Comparison of ENCODE assay signal across 8 cellular contexts in genomic region chr18:62519684-62520083, GRCh38.
"Had no signal": no experiment of that assay in that cellular context is flagged by ENCODE, and none has a peak within 500 bp of the region (broad histone marks: within the 10 kb centered on the region; RNA-seq: fewer than 3 reads in every experiment).

No MANE protein-coding gene starts in this region.

- H3K4me2 ChIP-seq: GM23338 had no signal

- H3K4me3 ChIP-seq: GM23338 had no signal

- H3K27me3 Mint-ChIP-seq: IgD-negative memory B cell had no signal

- FAIRE-seq: H1, H54, HTR-8/SVneo had no signal

- DNase-seq: H9, HCEC 1CT, KG1 had no signal

- H3K4me3 Mint-ChIP-seq: GM23338, H9 had no signal

- H2AFZ ChIP-seq: GM23338 had no signal

- H3K27ac Mint-ChIP-seq: GM23338, H9 had no signal

- ATAC-seq: GM23338 had no signal
